ENCODE assay signal across 8 cellular contexts in the genomic region with DNA sequence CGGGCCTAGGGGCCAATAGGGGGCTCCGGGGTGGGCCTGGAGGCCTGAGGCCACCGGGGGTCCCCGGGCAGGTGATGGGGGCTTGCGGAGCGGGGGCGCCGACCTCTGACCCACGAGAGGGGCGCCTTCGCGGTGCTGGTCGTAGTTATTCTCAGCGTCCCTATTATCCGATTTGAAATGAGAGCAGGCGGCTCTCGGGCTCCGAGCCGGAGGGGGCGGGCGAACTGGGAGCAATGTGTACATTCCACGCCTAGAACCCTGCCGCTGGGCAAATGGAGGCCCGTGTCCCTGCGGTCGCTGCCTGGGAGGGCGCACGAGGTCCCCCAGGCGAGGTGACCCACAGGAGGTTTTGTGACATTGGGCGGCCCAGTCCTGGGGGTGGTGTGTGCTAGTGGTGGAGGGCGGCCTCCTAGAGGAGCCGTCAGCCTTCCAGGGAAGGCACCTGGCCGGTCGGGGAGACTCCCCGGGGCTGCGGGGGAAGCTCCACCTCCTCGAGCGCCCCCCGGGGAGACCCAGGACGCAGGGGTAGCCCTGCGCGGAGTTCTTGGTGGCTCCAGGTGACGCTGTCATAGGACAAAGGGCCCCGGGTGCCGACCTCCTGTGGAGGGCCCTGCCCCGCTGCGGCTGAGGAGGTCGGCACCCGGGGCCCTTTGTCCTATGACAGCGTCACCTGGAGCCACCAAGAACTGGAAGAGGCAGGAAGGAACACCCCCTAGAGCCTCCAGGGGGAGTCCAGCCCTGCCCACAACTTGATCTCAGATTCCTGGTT.
DNase-seq lines count a peak whose midpoint lies in the region; ATAC-seq and TF ChIP-seq lines count a peak whose summit lies in the region.

No MANE protein-coding gene starts in this region.

- H3K27ac Mint-ChIP-seq in CD8-positive, alpha-beta memory T cell, result peak overlapping the region; percentile 50 to 99 (median 92)

- H3K4me3 ChIP-seq in CD8-positive, alpha-beta memory T cell (ENCODE audit: low read length), result peak overlapping the region; percentile 22
- H3K4me3 ChIP-seq in epithelial cell of esophagus (ENCODE audit: low read length) (peak overlapping the region; percentile 57), muscle layer of duodenum (ENCODE audit: low read depth in 1 of 2, low read length in 2 of 2) (peak overlapping the region; percentile 33 to 67)

- CTCF ChIA-PET in CD8-positive, alpha-beta memory T cell (lab: Charles Lee), result no interaction called here

- peak overlapping the region; percentile 73 for H3K27ac ChIP-seq in CD8-positive, alpha-beta memory T cell (ENCODE audit: low read depth, low read length)
- H3K27ac ChIP-seq in muscle layer of duodenum (ENCODE audit: low read length), result peak overlapping the region; percentile 31
- peak overlapping the region; percentile 72 for H3K27ac ChIP-seq in temporal lobe (ENCODE audit: low read depth, low read length)

- H3K27me3 Mint-ChIP-seq in CD8-positive, alpha-beta memory T cell, result no peaks in the 10 kb centered on the region

- H3K36me3 ChIP-seq in CD8-positive, alpha-beta memory T cell (ENCODE audit: insufficient read depth, low read length), result no peaks in the 10 kb centered on the region
- H3K36me3 ChIP-seq in muscle layer of duodenum (ENCODE audit: control insufficient read depth in 1 of 2, insufficient read depth in 2 of 2, low read length in 2 of 2), result no peaks in the 10 kb centered on the region

- POLR2A ChIA-PET in CD8-positive, alpha-beta memory T cell (lab: Charles Lee), result no interaction called here

- H3K9me3 ChIP-seq in CD8-positive, alpha-beta memory T cell (ENCODE audit: low read length), result no peaks in the 10 kb centered on the region
- H3K9me3 ChIP-seq in muscle layer of duodenum (ENCODE audit: control insufficient read depth in 1 of 2, low read length in 2 of 2), result no peaks in the 10 kb centered on the region

- H3K4me1 ChIP-seq in CD8-positive, alpha-beta memory T cell (ENCODE audit: insufficient read depth, low read length), result no peaks in the 10 kb centered on the region
- no peaks in the 10 kb centered on the region for H3K4me1 ChIP-seq in muscle layer of duodenum (ENCODE audit: control insufficient read depth in 1 of 2, insufficient read depth in 2 of 2, low read length in 2 of 2)

- ATAC-seq in GM21723 (IDR thresholded peaks at IDR 0.05; ENCODE audit: unreplicated experiment), result peak; percentile 17

- peaks cover 28 to 42% (median 30%) of the 10 kb centered on the region in 3 donors for H3K4me1 Mint-ChIP-seq in CD8-positive, alpha-beta memory T cell

- H3K9me3 Mint-ChIP-seq in CD8-positive, alpha-beta memory T cell, result no peaks in the 10 kb centered on the region

- H3K36me3 Mint-ChIP-seq in CD8-positive, alpha-beta memory T cell, result peaks cover 0 to 20% (median 7%) of the 10 kb centered on the region in 3 donors

- DNase-seq in CD8-positive, alpha-beta memory T cell, result peak; percentile 3 to 53 (median 41)
- peak; percentile 69 for DNase-seq in NCI-H345 (lab: John Stamatoyannopoulos, UW)
- DNase-seq in activated CD8-positive, alpha-beta memory T cell treated with anti-CD3 and anti-CD28 coated beads for 48 hours (ENCODE audit: low read depth in 2 of 3, low spot score in 2 of 3), result peak; percentile 4 to 36 (median 35)
- DNase-seq in epithelial cell of esophagus (ENCODE audit: low read depth), result peak; percentile 14
- DNase-seq in SHP77 treated with DMSO at 0.1 percent for 48 hours (lab: John Stamatoyannopoulos, UW), result no peak

- no peak for TF ChIP-seq CTCF in epithelial cell of esophagus (IDR thresholded peaks at IDR 0.05; ENCODE audit: insufficient read depth, low read depth, low read length, missing control alignments)

- no peaks in the 10 kb centered on the region for H3K27me3 ChIP-seq in CD8-positive, alpha-beta memory T cell (ENCODE audit: insufficient read depth, low read length, poor library complexity, severe bottlenecking)
- no peaks in the 10 kb centered on the region for H3K27me3 ChIP-seq in muscle layer of duodenum (ENCODE audit: low read depth, low read length)

- H3K4me3 Mint-ChIP-seq in CD8-positive, alpha-beta memory T cell, result peak overlapping the region; percentile 71 to 99 (median 84)
